1 cellular context compared by ENCODE assay signal in the genomic region with DNA sequence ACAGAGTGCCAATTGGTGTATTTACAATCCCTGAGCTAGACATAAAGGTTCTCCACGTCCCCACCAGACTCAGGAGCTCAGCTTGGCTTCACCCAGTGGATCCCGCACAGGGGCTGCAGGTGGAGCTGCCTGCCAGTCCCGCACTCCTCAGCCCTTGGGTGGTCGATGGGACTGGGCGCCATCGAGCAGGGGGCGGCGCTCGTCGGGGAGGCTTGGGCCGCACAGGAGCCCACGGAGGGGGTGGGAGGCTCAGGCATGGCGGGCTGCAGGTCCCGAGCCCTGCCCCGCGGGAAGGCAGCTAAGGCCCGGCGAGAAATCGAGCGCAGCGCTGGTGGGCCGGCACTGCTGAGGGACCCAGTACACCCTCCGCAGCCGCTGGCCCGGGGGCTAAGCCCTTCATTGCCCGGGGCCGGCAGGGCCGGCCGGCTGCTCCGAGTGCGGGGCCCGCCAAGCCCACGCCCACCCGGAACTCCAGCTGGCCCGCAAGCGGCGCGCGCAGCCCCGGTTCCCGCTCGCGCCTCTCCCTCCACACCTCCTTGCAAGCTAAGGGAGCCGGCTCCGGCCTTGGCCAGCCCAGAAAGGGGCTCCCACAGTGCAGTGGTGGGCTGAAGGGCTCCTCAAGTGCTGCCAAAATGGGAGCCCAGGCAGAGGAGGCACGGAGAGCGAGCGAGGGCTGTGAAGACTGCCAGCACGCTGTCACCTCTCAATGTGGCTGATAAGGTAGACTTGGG. TPM values are rescaled to one million over a fixed set of nuclear protein-coding genes. Genes with fewer than 3 reads are reported as not detected.
"Had no signal": no experiment of that assay in that cellular context is flagged by ENCODE, and none has a peak within 500 bp of the region (broad histone marks: within the 10 kb centered on the region; RNA-seq: fewer than 3 reads in every experiment).

No MANE protein-coding gene starts in this region.

RNA-seq across cellular contexts. Expression of a gene that starts 57.2 kb away (rescaled TPM):
- total RNA-seq: stomach had no signal
